In the genomic region with DNA sequence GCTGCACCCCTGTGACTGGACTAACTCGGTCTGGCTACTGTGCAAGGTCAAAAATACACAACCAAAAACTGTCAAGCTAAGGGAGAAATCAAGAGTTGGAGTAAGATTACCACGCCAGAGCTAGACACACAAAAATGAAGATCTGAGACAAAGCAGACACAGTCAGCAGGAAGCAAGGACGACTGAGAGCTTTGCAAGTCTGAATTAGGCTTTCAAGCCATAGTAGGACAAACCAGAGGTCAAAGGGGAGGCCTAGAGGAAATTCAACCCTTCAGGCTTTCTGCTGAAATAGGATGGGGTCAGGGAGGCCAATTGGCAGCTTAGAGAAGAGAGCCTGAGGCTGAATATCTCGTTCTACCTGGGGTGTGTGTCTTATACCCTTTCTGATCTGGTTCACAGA, we compare ENCODE assay signal across 24 cellular contexts.
DNase-seq lines count a peak whose midpoint lies in the region; FAIRE-seq and TF ChIP-seq lines count a peak whose summit lies in the region.
"Had no signal": no experiment of that assay in that cellular context is flagged by ENCODE, and none has a peak within 500 bp of the region (broad histone marks: within the 10 kb centered on the region; RNA-seq: fewer than 3 reads in every experiment).

No MANE protein-coding gene starts in this region.

- no peaks in the 10 kb centered on the region for H3K36me3 ChIP-seq in astrocyte (ENCODE audit: insufficient read depth, low read length)
- no peaks in the 10 kb centered on the region for H3K36me3 ChIP-seq in keratinocyte (ENCODE audit: control insufficient read depth in 2 of 2, extremely low read depth in 1 of 2, insufficient read depth in 2 of 2, low read length in 2 of 2)
- no peaks in the 10 kb centered on the region for H3K36me3 ChIP-seq in parathyroid adenoma (ENCODE audit: control insufficient read depth, insufficient read depth, low read length)
- H3K36me3 ChIP-seq: adrenal gland, left lung, tibial nerve had no signal

- no peaks in the 10 kb centered on the region for H3K9me3 ChIP-seq in H9 (ENCODE audit: control insufficient read depth, low read depth, low read length)
- no peaks in the 10 kb centered on the region for H3K9me3 ChIP-seq in astrocyte (ENCODE audit: insufficient read depth, low read depth, low read length)
- H3K9me3 ChIP-seq in keratinocyte (ENCODE audit: control insufficient read depth, low read depth, low read length), result no peaks in the 10 kb centered on the region
- H3K9me3 ChIP-seq in parathyroid adenoma (ENCODE audit: control insufficient read depth, low read length), result no peaks in the 10 kb centered on the region
- H3K9me3 ChIP-seq: adrenal gland, body of pancreas, left lung, psoas muscle had no signal

- dilution Hi-C loops in keratinocyte (cut with MboI; ENCODE audit: extremely low pct_ligation_motif_present, low sequenced_read_pairs), result no loop called here

- H3K27ac ChIP-seq in H9 (ENCODE audit: insufficient read length, low read depth, low read length), result no peak overlapping the region
- H3K27ac ChIP-seq in astrocyte (ENCODE audit: low read depth, low read length), result no peak overlapping the region
- H3K27ac ChIP-seq in keratinocyte (ENCODE audit: control insufficient read depth, insufficient read depth, low read length), result no peak overlapping the region
- no peak overlapping the region for H3K27ac ChIP-seq in parathyroid adenoma
- H3K27ac ChIP-seq: adrenal gland, body of pancreas, left lung, psoas muscle, tibial nerve had no signal

- no peak overlapping the region for H3K18ac ChIP-seq in H9 (ENCODE audit: insufficient read length, low read depth, low read length)

- no peak overlapping the region for H3K23ac ChIP-seq in H9 (ENCODE audit: insufficient read length, low read depth, low read length)

- H4K5ac ChIP-seq in H9 (ENCODE audit: insufficient read length, low read depth, low read length), result no peak overlapping the region

- no peaks in the 10 kb centered on the region for H3K9me3 Mint-ChIP-seq in H9
- H3K9me3 Mint-ChIP-seq in astrocyte (ENCODE audit: unreplicated experiment), result peaks cover 2% of the 10 kb centered on the region
- H3K9me3 Mint-ChIP-seq: stimulated activated effector memory CD8-positive, alpha-beta T cell treated with anti-CD3 and anti-CD28 coated beads, Interleukin-12 subunit alpha, Interleukin-12 subunit beta, amount 100 ng/mL, for 72 hours; T-helper 2 cell treated with Interferon-gamma antibody and Interleukin-4, amounts not matched to agents 5 μg/mL and 100 μg/mL, for 36 hours had no signal

- no peak overlapping the region for H2BK12ac ChIP-seq in H9 (ENCODE audit: insufficient read length, low read depth, low read length)

- H3K4me3 ChIP-seq in astrocyte (ENCODE audit: insufficient read depth, low read depth, low read length), result no peak overlapping the region
- H3K4me3 ChIP-seq in keratinocyte (ENCODE audit: control insufficient read depth in 2 of 3, extremely low read depth in 1 of 3, insufficient read depth in 2 of 3, low read depth in 1 of 3, low read length in 3 of 3), result no peak overlapping the region
- no peak overlapping the region for H3K4me3 ChIP-seq in parathyroid adenoma (ENCODE audit: low read depth, low read length)
- H3K4me3 ChIP-seq: adrenal gland, body of pancreas, left lung, psoas muscle, tibial nerve had no signal

- no peaks in the 10 kb centered on the region for H3K79me1 ChIP-seq in H9 (ENCODE audit: insufficient read depth, low read depth, low read length, poor library complexity, severe bottlenecking)

- no peaks in the 10 kb centered on the region for H3K4me1 ChIP-seq in H9 (ENCODE audit: insufficient read depth, low read length)
- peaks cover 4% of the 10 kb centered on the region for H3K4me1 ChIP-seq in astrocyte (ENCODE audit: insufficient read depth, low read length)
- peaks cover 12% of the 10 kb centered on the region for H3K4me1 ChIP-seq in keratinocyte (ENCODE audit: control insufficient read depth, extremely low read depth, insufficient read depth, low read length)
- H3K4me1 ChIP-seq in parathyroid adenoma, result no peaks in the 10 kb centered on the region
- H3K4me1 ChIP-seq: adrenal gland, body of pancreas, left lung, psoas muscle, tibial nerve had no signal

- H3K9ac ChIP-seq in H9 (ENCODE audit: extremely low read depth, insufficient read length, low read length) (no peak overlapping the region), astrocyte (ENCODE audit: low read length) (no peak overlapping the region), keratinocyte (ENCODE audit: control insufficient read depth, extremely low read depth, insufficient read depth, low read length) (no peak overlapping the region), parathyroid adenoma (no peak overlapping the region)

- FAIRE-seq in astrocyte (lab: Jason Lieb, UNC), result no peak
- FAIRE-seq in keratinocyte (lab: Jason Lieb, UNC), result peak; percentile 64

- no peak overlapping the region for H4K8ac ChIP-seq in H9 (replicated peaks; ENCODE audit: insufficient read length, low read depth, low read length)

- no peak overlapping the region for H3K14ac ChIP-seq in H9 (ENCODE audit: insufficient read depth, low read length)

- no peaks in the 10 kb centered on the region for H3K36me3 Mint-ChIP-seq in H9 (ENCODE audit: insufficient read depth in 1 of 3, low read depth in 3 of 3)
- H3K36me3 Mint-ChIP-seq in astrocyte (ENCODE audit: low read depth, unreplicated experiment), result no peaks in the 10 kb centered on the region
- H3K36me3 Mint-ChIP-seq: activated naive CD4-positive, alpha-beta T cell treated with anti-CD3 and anti-CD28 coated beads, Interleukin-2, amount 10 ng/mL, durations not matched to agents 7 days and 5 days; stimulated activated effector memory CD8-positive, alpha-beta T cell treated with anti-CD3 and anti-CD28 coated beads, Interleukin-12 subunit alpha, Interleukin-12 subunit beta, amount 100 ng/mL, for 72 hours had no signal

- H3K27me3 Mint-ChIP-seq in H9 (ENCODE audit: low read depth) (no peaks in the 10 kb centered on the region), astrocyte (ENCODE audit: low read depth, unreplicated experiment) (no peaks in the 10 kb centered on the region)
- H3K27me3 Mint-ChIP-seq: activated naive CD4-positive, alpha-beta T cell treated with anti-CD3 and anti-CD28 coated beads, Interleukin-2, amount 10 ng/mL, durations not matched to agents 7 days and 5 days had no signal

- H2AFZ ChIP-seq in H9 (ENCODE audit: low read length), result peak overlapping the region; percentile 48
- no peak overlapping the region for H2AFZ ChIP-seq in astrocyte (ENCODE audit: low read depth, low read length)
- H2AFZ ChIP-seq in keratinocyte (ENCODE audit: control insufficient read depth, low read length), result no peak overlapping the region
- H2AFZ ChIP-seq in parathyroid adenoma, result peak overlapping the region; percentile 31

- H3K4me3 Mint-ChIP-seq in H9 (no peak overlapping the region), astrocyte (ENCODE audit: unreplicated experiment) (no peak overlapping the region)
- H3K4me3 Mint-ChIP-seq: activated CD8-positive, alpha-beta T cell treated with anti-CD3 and anti-CD28 coated beads, Interleukin-2, amount 10 ng/mL, durations not matched to agents 7 days and 5 days; activated naive CD4-positive, alpha-beta T cell treated with anti-CD3 and anti-CD28 coated beads, Interleukin-2, amount 10 ng/mL, durations not matched to agents 7 days and 5 days; mesothelial cell of epicardium; stimulated activated effector memory CD8-positive, alpha-beta T cell treated with anti-CD3 and anti-CD28 coated beads, Interleukin-12 subunit alpha, Interleukin-12 subunit beta, amount 100 ng/mL, for 72 hours; T-helper 2 cell treated with Interferon-gamma antibody and Interleukin-4, amounts not matched to agents 5 μg/mL and 100 μg/mL, for 36 hours had no signal

- no peaks in the 10 kb centered on the region for H3K9me1 ChIP-seq in keratinocyte (ENCODE audit: control insufficient read depth, extremely low read depth, insufficient read depth, low read length)

- no peak overlapping the region for H4K91ac ChIP-seq in H9 (ENCODE audit: insufficient read length, low read depth, low read length)

- H3K27ac Mint-ChIP-seq in H9 (peak overlapping the region in 1 of 3 experiments; percentile 6; a peak in 2 of 7 replicates), astrocyte (ENCODE audit: unreplicated experiment) (peak overlapping the region; percentile 60)
- H3K27ac Mint-ChIP-seq: activated CD8-positive, alpha-beta T cell treated with anti-CD3 and anti-CD28 coated beads, Interleukin-2, amount 10 ng/mL, durations not matched to agents 7 days and 5 days; activated naive CD4-positive, alpha-beta T cell treated with anti-CD3 and anti-CD28 coated beads, Interleukin-2, amount 10 ng/mL, durations not matched to agents 7 days and 5 days; mesothelial cell of epicardium; stimulated activated effector memory CD8-positive, alpha-beta T cell treated with anti-CD3 and anti-CD28 coated beads, Interleukin-12 subunit alpha, Interleukin-12 subunit beta, amount 100 ng/mL, for 72 hours; T-helper 2 cell treated with Interferon-gamma antibody and Interleukin-4, amounts not matched to agents 5 μg/mL and 100 μg/mL, for 36 hours had no signal

- no peak overlapping the region for H2BK5ac ChIP-seq in H9 (ENCODE audit: insufficient read length, low read length)

- no peak overlapping the region for H2BK20ac ChIP-seq in H9 (ENCODE audit: low read depth, low read length, poor library complexity, severe bottlenecking)

- H3K56ac ChIP-seq in H9 (ENCODE audit: insufficient read length, low read depth, low read length), result no peak overlapping the region

- H3K27me3 ChIP-seq in H9 (ENCODE audit: insufficient read depth, low read length), result no peaks in the 10 kb centered on the region
- H3K27me3 ChIP-seq in astrocyte (ENCODE audit: insufficient read depth, low read length), result no peaks in the 10 kb centered on the region
- no peaks in the 10 kb centered on the region for H3K27me3 ChIP-seq in keratinocyte (ENCODE audit: control insufficient read depth, extremely low read depth, insufficient read depth, low read length)
- no peaks in the 10 kb centered on the region for H3K27me3 ChIP-seq in parathyroid adenoma (ENCODE audit: control insufficient read depth, insufficient read depth, low read length)
- H3K27me3 ChIP-seq: adrenal gland, body of pancreas, tibial nerve had no signal

- H3K4me2 ChIP-seq in H9 (ENCODE audit: insufficient read depth, insufficient read length, low read length), result no peak overlapping the region
- no peak overlapping the region for H3K4me2 ChIP-seq in astrocyte (ENCODE audit: low read length)
- H3K4me2 ChIP-seq in keratinocyte (ENCODE audit: control insufficient read depth, extremely low read depth, insufficient read depth, low read depth, low read length), result no peak overlapping the region
- no peak overlapping the region for H3K4me2 ChIP-seq in parathyroid adenoma (ENCODE audit: low read length)

- H2AK5ac ChIP-seq in H9 (ENCODE audit: insufficient read length, low read length), result no peak overlapping the region

- H3K79me2 ChIP-seq in H9 (ENCODE audit: insufficient read depth, low read length) (no peaks in the 10 kb centered on the region), astrocyte (ENCODE audit: insufficient read depth, low read length) (no peaks in the 10 kb centered on the region), keratinocyte (ENCODE audit: control insufficient read depth, insufficient read depth, low read length) (no peaks in the 10 kb centered on the region), parathyroid adenoma (no peaks in the 10 kb centered on the region)

- no peak overlapping the region for H2BK15ac ChIP-seq in H9 (ENCODE audit: low read depth, low read length)

- WGBS in H9 (ENCODE audit: extremely low coverage, insufficient read length, low lambda C conversion rate), result no CpG with 5 or more reads among the region's 4 CpGs

- DNase-seq in H9 (no peak), astrocyte (ENCODE audit: low read depth) (no peak), keratinocyte (ENCODE audit: low read depth, low spot score) (no peak), DMS 273 treated with DMSO at 0.1 percent for 48 hours (lab: John Stamatoyannopoulos, UW) (no peak)
- no peak for DNase-seq in stimulated activated CD4-positive, alpha-beta T cell treated with anti-CD3 and anti-CD28 coated beads, Interleukin-4, amount 100 ng/mL, for 1 hour
- DNase-seq in NK-92 treated with Interleukin-12 subunit alpha and Interleukin-12 subunit beta, amount 100 ng/mL, for 24 hours (lab: John Stamatoyannopoulos, UW), result no peak
- DNase-seq: activated CD4-positive, alpha-beta T cell treated with anti-CD3 and anti-CD28 coated beads for 4 hours; activated CD8-positive, alpha-beta T cell treated with anti-CD3 and anti-CD28 coated beads, Interleukin-2, amount 10 ng/mL, durations not matched to agents 7 days and 5 days; activated naive CD4-positive, alpha-beta T cell treated with anti-CD3 and anti-CD28 coated beads, Interleukin-2, amount 10 ng/mL, durations not matched to agents 7 days and 5 days; adrenal gland; body of pancreas; EL; hypothalamus; left lung; NCI-H1092 treated with DMSO at 0.1 percent for 48 hours; NCI-H187; NCI-H510A treated with DMSO at 0.1 percent for 48 hours; nucleus accumbens; psoas muscle had no signal

- no peak overlapping the region for H3K4ac ChIP-seq in H9 (ENCODE audit: low read depth, low read length)

- TF ChIP-seq CTCF in H9 (conservative IDR thresholded peaks at IDR 0.05) (no peak), astrocyte (IDR thresholded peaks at IDR 0.05; ENCODE audit: insufficient read depth, low read depth, low read length) (no peak), keratinocyte (optimal IDR thresholded peaks at IDR 0.05 in 1 of 3, IDR thresholded peaks at IDR 0.05 in 1 of 3, conservative IDR thresholded peaks at IDR 0.05 in 1 of 3; ENCODE audit: extremely low read depth in 1 of 3, insufficient read depth in 2 of 3, low read length in 3 of 3) (no peak), parathyroid adenoma (IDR thresholded peaks at IDR 0.05) (no peak)

- H3K4me1 Mint-ChIP-seq in H9 (peaks cover 0 to 10% of the 10 kb centered on the region in 2 experiments; a peak in 2 of 4 replicates), astrocyte (ENCODE audit: low read depth, unreplicated experiment) (peaks cover 46% of the 10 kb centered on the region)
- H3K4me1 Mint-ChIP-seq: activated naive CD4-positive, alpha-beta T cell treated with anti-CD3 and anti-CD28 coated beads, Interleukin-2, amount 10 ng/mL, durations not matched to agents 7 days and 5 days; stimulated activated effector memory CD8-positive, alpha-beta T cell treated with anti-CD3 and anti-CD28 coated beads, Interleukin-12 subunit alpha, Interleukin-12 subunit beta, amount 100 ng/mL, for 72 hours had no signal

- H4K20me1 ChIP-seq in H9 (ENCODE audit: control insufficient read depth, insufficient read depth, insufficient read length) (no peaks in the 10 kb centered on the region), astrocyte (ENCODE audit: insufficient read depth, low read length) (no peaks in the 10 kb centered on the region), keratinocyte (ENCODE audit: control insufficient read depth, extremely low read depth, insufficient read depth, low read length) (no peaks in the 10 kb centered on the region)

- H2BK120ac ChIP-seq in H9 (ENCODE audit: low read depth, low read length, poor library complexity, severe bottlenecking), result no peak overlapping the region

- H3K23me2 ChIP-seq in H9 (ENCODE audit: insufficient read length, low read depth, low read length, poor library complexity, severe bottlenecking), result no peaks in the 10 kb centered on the region

- H3T11ph ChIP-seq in H9 (ENCODE audit: low read length), result no peak overlapping the region

Comparison
In these comparisons a context has a peak if more than half of its experiments do, and no peak if none do; other contexts are left out.
1. H2AFZ ChIP-seq: peak in H9 (single experiment) and parathyroid adenoma (single experiment); none in astrocyte (single experiment) and keratinocyte (single experiment).